ENCODE assay signal across 11 cellular contexts in the genomic region with DNA sequence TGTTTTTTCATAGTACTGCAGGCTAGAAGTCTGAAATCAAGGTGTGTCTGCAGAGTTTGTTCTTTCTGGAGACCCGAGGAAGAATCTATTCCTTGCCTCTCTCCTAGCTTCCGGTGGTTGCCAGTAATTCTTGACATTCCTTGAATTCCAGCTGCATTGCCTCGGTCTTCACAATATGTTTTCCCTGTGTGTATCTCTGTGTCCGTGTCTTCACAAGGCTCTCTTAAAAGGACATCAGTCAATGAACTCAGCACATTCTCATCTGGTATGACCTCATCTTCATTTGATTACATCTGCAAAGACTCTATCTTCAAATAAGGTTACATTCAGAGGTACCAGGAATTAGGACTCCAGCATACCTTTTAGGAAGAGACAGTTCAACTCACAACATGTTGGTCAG.
DNase-seq lines count a peak whose midpoint lies in the region; ATAC-seq lines count a peak whose summit lies in the region.
"Had no signal": no experiment of that assay in that cellular context is flagged by ENCODE, and none has a peak within 500 bp of the region (broad histone marks: within the 10 kb centered on the region; RNA-seq: fewer than 3 reads in every experiment).

No MANE protein-coding gene starts in this region.

- no peak overlapping the region for H3K4me3 Mint-ChIP-seq in naive B cell
- H3K4me3 Mint-ChIP-seq: activated CD4-positive, alpha-beta memory T cell treated with anti-CD3 and anti-CD28 coated beads, Interleukin-2, amount 10 ng/mL, durations not matched to agents 7 days and 5 days had no signal

- H3K4me3 ChIP-seq in ectodermal cell (ENCODE audit: insufficient read depth, low read depth, low read length): no peak overlapping the region
- H3K4me3 ChIP-seq: colonic mucosa had no signal

- peaks cover 17% of the 10 kb centered on the region for H3K4me1 ChIP-seq in ectodermal cell (ENCODE audit: control insufficient read depth, insufficient read depth, low read length)
- H3K4me1 ChIP-seq: colonic mucosa had no signal

- peak overlapping the region in 5 of 6 donors; percentile 24 to 91 (median 81) for H3K27ac Mint-ChIP-seq in naive B cell
- H3K27ac Mint-ChIP-seq: activated CD4-positive, alpha-beta memory T cell treated with anti-CD3 and anti-CD28 coated beads, Interleukin-2, amount 10 ng/mL, durations not matched to agents 7 days and 5 days had no signal

- peak overlapping the region; percentile 38 for H3K27ac ChIP-seq in ectodermal cell (ENCODE audit: insufficient read depth, low read depth, low read length, poor library complexity, severe bottlenecking)
- H3K27ac ChIP-seq: colonic mucosa had no signal

- no peak for ATAC-seq in naive B cell (ENCODE audit: low read depth in 2 of 2)

- peaks cover 21 to 52% of the 10 kb centered on the region in 2 donors for H3K36me3 Mint-ChIP-seq in naive B cell

- no peaks in the 10 kb centered on the region for H3K27me3 Mint-ChIP-seq in naive B cell

- DNase-seq in EH (ENCODE audit: low read depth): peak; percentile 80
- DNase-seq in NCI-H446 treated with DMSO at 0.1 percent for 48 hours (lab: John Stamatoyannopoulos, UW): peak; percentile 59
- no peak for DNase-seq in naive B cell
- DNase-seq in NCI-H2227 treated with DMSO at 0.1 percent for 48 hours (lab: John Stamatoyannopoulos, UW): no peak
- DNase-seq in stimulated activated CD4-positive, alpha-beta T cell treated with anti-CD3 and anti-CD28 coated beads, Interleukin-2, amount 100 ng/mL, for 48 hours: no peak
- no peak for DNase-seq in NOMO-1 treated with dmso at 0.1 percent for 144 hours (lab: John Stamatoyannopoulos, UW; ENCODE audit: unreplicated experiment)
- no peak for DNase-seq in mucosa of gallbladder (ENCODE audit: low spot score)
- DNase-seq: activated CD4-positive, alpha-beta memory T cell treated with anti-CD3 and anti-CD28 coated beads, Interleukin-2, amount 10 ng/mL, durations not matched to agents 7 days and 5 days; colonic mucosa; NCI-H774 had no signal

- no peaks in the 10 kb centered on the region for H3K36me3 ChIP-seq in ectodermal cell (ENCODE audit: control insufficient read depth, insufficient read depth, low read length)
- H3K36me3 ChIP-seq: colonic mucosa had no signal

- WGBS in ectodermal cell, 2 experiments: 18 to 25% methylated on average over 4 of the region's 4 CpGs

- no peaks in the 10 kb centered on the region for H3K27me3 ChIP-seq in ectodermal cell (ENCODE audit: control insufficient read depth, insufficient read depth, low read length, poor library complexity, severe bottlenecking)
- H3K27me3 ChIP-seq: colonic mucosa had no signal

- no peaks in the 10 kb centered on the region for H3K9me3 Mint-ChIP-seq in naive B cell
- H3K9me3 Mint-ChIP-seq: activated CD4-positive, alpha-beta memory T cell treated with anti-CD3 and anti-CD28 coated beads, Interleukin-2, amount 10 ng/mL, durations not matched to agents 7 days and 5 days had no signal

- H3K4me1 Mint-ChIP-seq in naive B cell: peaks cover 30 to 40% (median 38%) of the 10 kb centered on the region in 3 donors
- H3K4me1 Mint-ChIP-seq: activated CD4-positive, alpha-beta memory T cell treated with anti-CD3 and anti-CD28 coated beads, Interleukin-2, amount 10 ng/mL, durations not matched to agents 7 days and 5 days had no signal

- H3K9me3 ChIP-seq in ectodermal cell (ENCODE audit: control insufficient read depth, low read length): no peaks in the 10 kb centered on the region
- H3K9me3 ChIP-seq: colonic mucosa had no signal

Comparison
In these comparisons a context has a peak if more than half of its experiments do, and no peak if none do; other contexts are left out.
1. DNase-seq: peak in EH (single experiment) and NCI-H446 treated with DMSO at 0.1 percent for 48 hours (single experiment); none in naive B cell (single experiment), NCI-H2227 treated with DMSO at 0.1 percent for 48 hours (single experiment), stimulated activated CD4-positive, alpha-beta T cell treated with anti-CD3 and anti-CD28 coated beads, Interleukin-2, amount 100 ng/mL, for 48 hours (0 of 2), NOMO-1 treated with dmso at 0.1 percent for 144 hours (single experiment) and mucosa of gallbladder (single experiment).